Comparison of ENCODE assay signal across 26 cellular contexts in genomic region chr12:24718641-24719040, GRCh38.
DNase-seq lines count a peak whose midpoint lies in the region; ATAC-seq and TF ChIP-seq lines count a peak whose summit lies in the region.
"Had no signal": no experiment of that assay in that cellular context is flagged by ENCODE, and none has a peak within 500 bp of the region (broad histone marks: within the 10 kb centered on the region; RNA-seq: fewer than 3 reads in every experiment).

No MANE protein-coding gene starts in this region.

- H3K4me3 Mint-ChIP-seq in T-helper 1 cell treated with Interleukin-12 subunit alpha and Interleukin-12 subunit beta and Interleukin-4 antibody, amounts not matched to agents 30 μg/mL and 1 μg/mL, for 36 hours = no peak overlapping the region
- no peak overlapping the region for H3K4me3 Mint-ChIP-seq in activated CD4-positive, alpha-beta memory T cell treated with anti-CD3 and anti-CD28 coated beads, Interleukin-2, amount 10 ng/mL, durations not matched to agents 7 days and 5 days
- H3K4me3 Mint-ChIP-seq: CD14-positive monocyte had no signal

- H3K27me3 Mint-ChIP-seq in T-helper 1 cell treated with Interleukin-12 subunit alpha and Interleukin-12 subunit beta and Interleukin-4 antibody, amounts not matched to agents 30 μg/mL and 1 μg/mL, for 36 hours (ENCODE audit: low read depth) = no peaks in the 10 kb centered on the region
- H3K27me3 Mint-ChIP-seq in activated CD4-positive, alpha-beta memory T cell treated with anti-CD3 and anti-CD28 coated beads, Interleukin-2, amount 10 ng/mL, durations not matched to agents 7 days and 5 days = no peaks in the 10 kb centered on the region

- TF ChIP-seq CTCF in foreskin keratinocyte (conservative IDR thresholded peaks at IDR 0.05) (no peak), transverse colon (IDR thresholded peaks at IDR 0.05) (no peak)

- peaks cover 5% of the 10 kb centered on the region for H3K36me3 Mint-ChIP-seq in T-helper 1 cell treated with Interleukin-12 subunit alpha and Interleukin-12 subunit beta and Interleukin-4 antibody, amounts not matched to agents 30 μg/mL and 1 μg/mL, for 36 hours (ENCODE audit: low read depth)
- H3K36me3 Mint-ChIP-seq in activated CD4-positive, alpha-beta memory T cell treated with anti-CD3 and anti-CD28 coated beads, Interleukin-2, amount 10 ng/mL, durations not matched to agents 7 days and 5 days (ENCODE audit: low read depth) = peaks cover 2% of the 10 kb centered on the region
- H3K36me3 Mint-ChIP-seq: CD14-positive monocyte had no signal

- DNase-seq in T-helper 1 cell (no peak), foreskin keratinocyte (no peak), transverse colon (no peak), amygdala (lab: John Stamatoyannopoulos, UW) (no peak)
- no peak for DNase-seq in activated CD4-positive, alpha-beta memory T cell treated with anti-CD3 and anti-CD28 coated beads, Interleukin-2, amount 10 ng/mL, durations not matched to agents 7 days and 5 days
- DNase-seq: activated CD4-positive, alpha-beta T cell treated with anti-CD3 and anti-CD28 coated beads, Interleukin-2, amount 50 U/mL, for 4 hours; anterior cingulate cortex; Calu3; DMS79; Kasumi-1; MV-4-11; NCI-H1436 treated with DMSO at 0.1 percent for 48 hours; NCI-H2081 treated with DMSO at 0.1 percent for 48 hours; NCI-H345; NCI-H69; Right ventricle myocardium superior; T-helper 9 cell had no signal

- CTCF ChIA-PET in activated CD4-positive, alpha-beta memory T cell treated with anti-CD3 and anti-CD28 coated beads, Interleukin-2, amount 10 ng/mL, durations not matched to agents 7 days and 5 days (lab: Charles Lee) = no interaction called here

- TF ChIP-seq POLR2A in transverse colon (IDR thresholded peaks at IDR 0.05) = no peak

- no peaks in the 10 kb centered on the region for H3K79me2 ChIP-seq in ACC112 (ENCODE audit: control insufficient read depth, insufficient read depth, low read length, unreplicated experiment)

- TF ChIP-seq EP300 in transverse colon (IDR thresholded peaks at IDR 0.05; ENCODE audit: low read depth) = no peak

- POLR2A ChIA-PET in activated CD4-positive, alpha-beta memory T cell treated with anti-CD3 and anti-CD28 coated beads, Interleukin-2, amount 10 ng/mL, durations not matched to agents 7 days and 5 days (lab: Charles Lee) = interaction anchor here (1.0 kb wide), 1 partner anchor 10 kb away, joined by 3 read pairs; no protein-coding TSS in a partner anchor

- H3K4me1 Mint-ChIP-seq in T-helper 1 cell treated with Interleukin-12 subunit alpha and Interleukin-12 subunit beta and Interleukin-4 antibody, amounts not matched to agents 30 μg/mL and 1 μg/mL, for 36 hours (ENCODE audit: low read depth) = peaks cover 19% of the 10 kb centered on the region
- H3K4me1 Mint-ChIP-seq in activated CD4-positive, alpha-beta memory T cell treated with anti-CD3 and anti-CD28 coated beads, Interleukin-2, amount 10 ng/mL, durations not matched to agents 7 days and 5 days = peaks cover 27% of the 10 kb centered on the region

- no peaks in the 10 kb centered on the region for H3K9me3 ChIP-seq in transverse colon
- H3K9me3 ChIP-seq: HAP-1, thoracic aorta had no signal

- peak overlapping the region; percentile 28 for H2AFZ ChIP-seq in ACC112 (ENCODE audit: low read length, unreplicated experiment)

- peaks cover 26% of the 10 kb centered on the region for H3K4me1 ChIP-seq in ACC112 (ENCODE audit: control insufficient read depth, insufficient read depth, low read length, unreplicated experiment)
- peaks cover 17% of the 10 kb centered on the region for H3K4me1 ChIP-seq in foreskin keratinocyte
- H3K4me1 ChIP-seq in transverse colon = no peaks in the 10 kb centered on the region
- H3K4me1 ChIP-seq: HAP-1 had no signal

- H3K4me3 ChIP-seq in ACC112 (ENCODE audit: low read depth, low read length) = no peak overlapping the region
- H3K4me3 ChIP-seq in transverse colon = no peak overlapping the region
- H3K4me3 ChIP-seq: HAP-1, skin epidermis, thoracic aorta had no signal

- ATAC-seq in foreskin keratinocyte = no peak
- no peak for ATAC-seq in HG02678 (IDR thresholded peaks at IDR 0.05; ENCODE audit: unreplicated experiment)

- peak overlapping the region; percentile 53 for H3K27ac Mint-ChIP-seq in T-helper 1 cell treated with Interleukin-12 subunit alpha and Interleukin-12 subunit beta and Interleukin-4 antibody, amounts not matched to agents 30 μg/mL and 1 μg/mL, for 36 hours
- peak overlapping the region; percentile 9 for H3K27ac Mint-ChIP-seq in activated CD4-positive, alpha-beta memory T cell treated with anti-CD3 and anti-CD28 coated beads, Interleukin-2, amount 10 ng/mL, durations not matched to agents 7 days and 5 days

- intact Hi-C loops in transverse colon (cut with DNase I; ENCODE audit: low total_unique reads) = no loop called here

- in situ Hi-C loops in transverse colon (cut with MboI; ENCODE audit: low pct_ligation_motif_present in 1 of 4, low pct_unique_long_range_greater_than_20kb in 1 of 4, low sequenced_read_pairs in 3 of 4) = no loop called here

- WGBS in transverse colon (ENCODE audit: low coverage in 1 of 2), 2 donors = 0% methylated on average over 1 of the region's 1 CpG

- H3K9me3 Mint-ChIP-seq in T-helper 1 cell treated with Interleukin-12 subunit alpha and Interleukin-12 subunit beta and Interleukin-4 antibody, amounts not matched to agents 30 μg/mL and 1 μg/mL, for 36 hours = peaks cover 5% of the 10 kb centered on the region
- peaks cover 7% of the 10 kb centered on the region for H3K9me3 Mint-ChIP-seq in activated CD4-positive, alpha-beta memory T cell treated with anti-CD3 and anti-CD28 coated beads, Interleukin-2, amount 10 ng/mL, durations not matched to agents 7 days and 5 days

- no peaks in the 10 kb centered on the region for H3K36me3 ChIP-seq in ACC112 (ENCODE audit: insufficient read depth, low read length)
- H3K36me3 ChIP-seq in transverse colon = no peaks in the 10 kb centered on the region
- H3K36me3 ChIP-seq: HAP-1, thoracic aorta had no signal

- H3K27me3 ChIP-seq in ACC112 (ENCODE audit: insufficient read depth, low read length) (no peaks in the 10 kb centered on the region), foreskin keratinocyte (no peaks in the 10 kb centered on the region), transverse colon (no peaks in the 10 kb centered on the region)

- H3K27ac ChIP-seq in ACC112 (ENCODE audit: low read depth, low read length) = peak overlapping the region; percentile 78
- H3K27ac ChIP-seq in foreskin keratinocyte = peak overlapping the region; percentile 50
- H3K27ac ChIP-seq in transverse colon = no peak overlapping the region
- H3K27ac ChIP-seq: 22Rv1, skin epidermis, thoracic aorta, VCaP had no signal

Comparison
In these comparisons a context has a peak if more than half of its experiments do, and no peak if none do; other contexts are left out.
1. H3K27ac ChIP-seq: peak in ACC112 (single experiment) and foreskin keratinocyte (single experiment); none in transverse colon (0 of 4).